9 cellular contexts compared by ENCODE assay signal in the genomic region with DNA sequence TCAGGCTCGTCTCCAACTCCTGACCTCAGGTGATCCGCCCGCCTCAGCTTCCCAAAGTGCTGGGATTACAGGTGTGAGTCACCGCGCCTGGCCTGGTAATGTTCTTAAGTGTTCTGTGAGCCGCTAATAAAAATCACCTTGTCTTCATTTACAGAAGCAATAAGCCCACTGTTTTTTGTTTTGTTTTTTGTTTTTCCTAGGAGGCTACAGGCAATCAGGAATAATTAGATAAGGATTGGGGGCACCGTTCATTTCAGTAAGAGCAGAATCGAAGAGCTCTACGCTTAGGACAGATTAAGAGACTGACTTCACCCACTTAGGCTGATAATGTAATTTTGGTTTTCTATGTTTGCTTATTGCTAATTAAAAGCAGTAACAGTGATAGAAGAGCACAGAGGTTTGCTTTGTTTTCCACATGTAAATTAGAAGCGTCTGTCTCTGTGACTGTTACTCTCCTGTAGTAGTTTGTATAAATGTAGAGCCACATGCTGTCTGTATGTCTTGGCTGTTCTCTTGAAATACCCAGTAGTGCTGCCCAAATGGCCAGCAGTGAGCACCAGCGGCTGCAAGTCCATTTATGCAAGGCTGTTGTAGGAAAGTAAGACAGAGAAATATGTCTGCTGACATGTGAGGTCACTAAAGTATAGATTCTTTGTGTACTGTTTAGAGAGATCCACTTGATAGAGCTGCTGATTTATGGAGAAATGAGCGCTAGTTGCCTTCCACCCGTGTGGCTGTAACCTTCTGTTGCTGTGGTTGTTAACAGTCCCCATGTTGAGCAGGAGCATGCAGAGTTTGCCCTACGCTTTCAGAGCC. TPM values are rescaled to one million over a fixed set of nuclear protein-coding genes. Genes with fewer than 3 reads are reported as not detected.
DNase-seq lines count a peak whose midpoint lies in the region; ATAC-seq and TF ChIP-seq lines count a peak whose summit lies in the region.
"Had no signal": no experiment of that assay in that cellular context is flagged by ENCODE, and none has a peak within 500 bp of the region (broad histone marks: within the 10 kb centered on the region; RNA-seq: fewer than 3 reads in every experiment).

No MANE protein-coding gene starts in this region.

- intact Hi-C loops in CD8-positive, alpha-beta T cell (cut with DNase I, micrococcal nuclease), result no loop called here

- peaks cover 86% of the 10 kb centered on the region for H3K4me1 Mint-ChIP-seq in osteocyte (ENCODE audit: unreplicated experiment)
- peaks cover 3% of the 10 kb centered on the region for H3K4me1 Mint-ChIP-seq in CD8-positive, alpha-beta T cell (ENCODE audit: low read depth)

- ATAC-seq in GM19025 (IDR thresholded peaks at IDR 0.05; ENCODE audit: low read depth, unreplicated experiment) (peak; percentile 6), HG03064 (IDR thresholded peaks at IDR 0.05; ENCODE audit: low read depth, unreplicated experiment) (peak; percentile 5), GM19023 (IDR thresholded peaks at IDR 0.05; ENCODE audit: unreplicated experiment) (no peak), HG03025 (IDR thresholded peaks at IDR 0.05; ENCODE audit: low FRiP score, unreplicated experiment) (no peak)
- ATAC-seq in CD8-positive, alpha-beta T cell, result no peak

- H3K36me3 Mint-ChIP-seq in osteocyte (ENCODE audit: unreplicated experiment), result no peaks in the 10 kb centered on the region
- no peaks in the 10 kb centered on the region for H3K36me3 Mint-ChIP-seq in CD8-positive, alpha-beta T cell

- POLR2A ChIA-PET in CD8-positive, alpha-beta T cell (lab: Charles Lee), result no interaction called here

- H3K27me3 ChIP-seq in CD8-positive, alpha-beta T cell (ENCODE audit: insufficient read depth, low read length), result no peaks in the 10 kb centered on the region

- no peak for DNase-seq in coronary artery (ENCODE audit: low spot score)
- DNase-seq in osteocyte (ENCODE audit: extremely low spot score, unreplicated experiment), result no peak
- DNase-seq in stimulated activated CD4-positive, alpha-beta T cell treated with anti-CD3 and anti-CD28 coated beads, Interleukin-1b, Interleukin-23, amount 100 ng/mL, for 48 hours, result no peak
- DNase-seq in CD8-positive, alpha-beta T cell, result no peak

- no peaks in the 10 kb centered on the region for H3K9me3 ChIP-seq in CD8-positive, alpha-beta T cell (ENCODE audit: low read length)

- peak overlapping the region; percentile 92 for H3K27ac Mint-ChIP-seq in osteocyte (ENCODE audit: unreplicated experiment)
- no peak overlapping the region for H3K27ac Mint-ChIP-seq in CD8-positive, alpha-beta T cell

- no peak for TF ChIP-seq CTCF in coronary artery (IDR thresholded peaks at IDR 0.05)
- TF ChIP-seq CTCF in osteocyte (IDR thresholded peaks at IDR 0.05), result no peak
- no peak for TF ChIP-seq CTCF in CD8-positive, alpha-beta T cell (IDR thresholded peaks at IDR 0.05)

- no peaks in the 10 kb centered on the region for H3K9me3 Mint-ChIP-seq in osteocyte (ENCODE audit: unreplicated experiment)
- H3K9me3 Mint-ChIP-seq in CD8-positive, alpha-beta T cell, result no peaks in the 10 kb centered on the region

- CTCF ChIA-PET in CD8-positive, alpha-beta T cell (lab: Charles Lee), result no interaction called here

- no peaks in the 10 kb centered on the region for H3K27me3 Mint-ChIP-seq in osteocyte (ENCODE audit: unreplicated experiment)
- peaks cover 18% of the 10 kb centered on the region for H3K27me3 Mint-ChIP-seq in CD8-positive, alpha-beta T cell (ENCODE audit: low read depth)

- peak overlapping the region; percentile 19 for H3K4me3 ChIP-seq in coronary artery
- H3K4me3 ChIP-seq in CD8-positive, alpha-beta T cell (ENCODE audit: low read depth, low read length), result no peak overlapping the region
- H3K4me3 ChIP-seq: skin epidermis had no signal

- peak overlapping the region; percentile 43 for H3K4me3 Mint-ChIP-seq in osteocyte (ENCODE audit: unreplicated experiment)
- H3K4me3 Mint-ChIP-seq in CD8-positive, alpha-beta T cell, result no peak overlapping the region

- H3K4me1 ChIP-seq in CD8-positive, alpha-beta T cell (ENCODE audit: insufficient read depth, low read length), result no peaks in the 10 kb centered on the region

- H3K36me3 ChIP-seq in CD8-positive, alpha-beta T cell (ENCODE audit: insufficient read depth, low read length), result no peaks in the 10 kb centered on the region

- no peak overlapping the region for H3K27ac ChIP-seq in coronary artery
- no peak overlapping the region for H3K27ac ChIP-seq in CD8-positive, alpha-beta T cell (ENCODE audit: low read depth, low read length)

RNA-seq across cellular contexts. Expression of gene TRIO, which starts 30.5 kb away (rescaled TPM):
- total RNA-seq in osteocyte, result 336 and 341 TPM in 2 replicates
- total RNA-seq in CD8-positive, alpha-beta T cell, result 1 to 10 TPM; 3.4 to 6.5 TPM

Comparison
In these comparisons a context has a peak if more than half of its experiments do, and no peak if none do; other contexts are left out.
1. ATAC-seq: peak in GM19025 (single experiment) and HG03064 (single experiment); none in CD8-positive, alpha-beta T cell (single experiment), GM19023 (single experiment) and HG03025 (single experiment).
2. RNA of gene TRIO, which starts 30.5 kb away (total RNA-seq): 336 to 341 TPM in osteocyte; 3.4 to 6.5 TPM in CD8-positive, alpha-beta T cell; every median in the first group is over 10 times any median in the second.